In genomic region chr7:151374726-151375125, GRCh38 we compare ENCODE assay signal across 26 cellular contexts. TPM values are rescaled to one million over a fixed set of nuclear protein-coding genes. Genes with fewer than 3 reads are reported as not detected.
DNase-seq lines count a peak whose midpoint lies in the region; ATAC-seq and TF ChIP-seq lines count a peak whose summit lies in the region.
"Had no signal": no experiment of that assay in that cellular context is flagged by ENCODE, and none has a peak within 500 bp of the region (broad histone marks: within the 10 kb centered on the region; RNA-seq: fewer than 3 reads in every experiment).

No MANE protein-coding gene starts in this region.

- CTCF ChIA-PET in activated CD4-positive, alpha-beta memory T cell treated with anti-CD3 and anti-CD28 coated beads, Interleukin-2, amount 10 ng/mL, durations not matched to agents 7 days and 5 days (lab: Charles Lee), result no interaction called here

- H3K27me3 ChIP-seq in H7 (ENCODE audit: control insufficient read depth, insufficient read depth, low read length) (no peaks in the 10 kb centered on the region), neural progenitor cell (no peaks in the 10 kb centered on the region), spleen (replicated peaks in 1 of 7) (no peaks in the 10 kb centered on the region), trophoblast cell (ENCODE audit: insufficient read depth, low read length) (no peaks in the 10 kb centered on the region)
- H3K27me3 ChIP-seq: MG63 had no signal

- DNase-seq in H7 (peak; percentile 45), neural progenitor cell (ENCODE audit: low spot score) (no peak), spleen (peak; percentile 45), trophoblast cell (no peak), HuH-7.5 (ENCODE audit: low spot score) (no peak)
- no peak for DNase-seq in central memory CD8-positive, alpha-beta T cell (ENCODE audit: low spot score in 2 of 2)
- DNase-seq in activated CD4-positive, alpha-beta memory T cell treated with anti-CD3 and anti-CD28 coated beads, Interleukin-2, amount 10 ng/mL, durations not matched to agents 7 days and 5 days, result no peak
- DNase-seq: Caco-2; CD8-positive, alpha-beta T cell; DMS 273 treated with DMSO at 0.1 percent for 48 hours; DMS79 treated with DMSO at 0.1 percent for 48 hours; GOT3; HCEC 1CT; IMR-90; KG1; MG63; NCI-H1105 treated with DMSO at 0.1 percent for 48 hours; NCI-H146; NCI-H1930; NCI-H2107; NCI-H446; NCI-H524 treated with DMSO at 0.1 percent for 48 hours; NCI-H774; SIG-M5 had no signal

- intact Hi-C loops in spleen (cut with DNase I; ENCODE audit: low total_unique reads), result no loop called here

- H2AK5ac ChIP-seq in trophoblast cell (ENCODE audit: low read length), result no peak overlapping the region

- no peak overlapping the region for H4K8ac ChIP-seq in trophoblast cell (ENCODE audit: low read depth, low read length)

- peaks cover 47% of the 10 kb centered on the region for H3K36me3 Mint-ChIP-seq in central memory CD8-positive, alpha-beta T cell (ENCODE audit: insufficient read depth)
- peaks cover 13% of the 10 kb centered on the region for H3K36me3 Mint-ChIP-seq in neural progenitor cell
- peaks cover 28% of the 10 kb centered on the region for H3K36me3 Mint-ChIP-seq in activated CD4-positive, alpha-beta memory T cell treated with anti-CD3 and anti-CD28 coated beads, Interleukin-2, amount 10 ng/mL, durations not matched to agents 7 days and 5 days (ENCODE audit: low read depth)

- H3K4me1 ChIP-seq in neural progenitor cell (peaks cover 14% of the 10 kb centered on the region), spleen (peaks cover 0 to 29% (median 11%) of the 10 kb centered on the region in 6 donors), trophoblast cell (ENCODE audit: control insufficient read depth in 1 of 2, insufficient read depth in 2 of 2, low read length in 2 of 2) (no peaks in the 10 kb centered on the region)
- H3K4me1 ChIP-seq: Caco-2 had no signal

- 76 to 94% (median 83%) methylated on average over 14 to 15 of the region's 15 CpGs for WGBS in spleen, 5 donors
- WGBS in trophoblast cell (ENCODE audit: extremely low coverage, insufficient coverage, insufficient read length), result no CpG with 5 or more reads among the region's 15 CpGs

- no peaks in the 10 kb centered on the region for H3K27me3 Mint-ChIP-seq in central memory CD8-positive, alpha-beta T cell
- H3K27me3 Mint-ChIP-seq in neural progenitor cell (ENCODE audit: insufficient read depth, low read depth), result peaks cover 4% of the 10 kb centered on the region
- no peaks in the 10 kb centered on the region for H3K27me3 Mint-ChIP-seq in activated CD4-positive, alpha-beta memory T cell treated with anti-CD3 and anti-CD28 coated beads, Interleukin-2, amount 10 ng/mL, durations not matched to agents 7 days and 5 days

- no peak for TF ChIP-seq POLR2A in spleen (IDR thresholded peaks at IDR 0.05)

- no peak overlapping the region for H2BK120ac ChIP-seq in trophoblast cell (ENCODE audit: insufficient read depth, low read length, poor library complexity)

- no peak overlapping the region for H3K4me3 ChIP-seq in H7 (ENCODE audit: insufficient read depth, low read depth, low read length)
- no peak overlapping the region for H3K4me3 ChIP-seq in neural progenitor cell
- H3K4me3 ChIP-seq in spleen, result no peak overlapping the region
- no peak overlapping the region for H3K4me3 ChIP-seq in trophoblast cell (ENCODE audit: low read depth, low read length)
- H3K4me3 ChIP-seq: MG63, SK-N-MC had no signal

- POLR2A ChIA-PET in activated CD4-positive, alpha-beta memory T cell treated with anti-CD3 and anti-CD28 coated beads, Interleukin-2, amount 10 ng/mL, durations not matched to agents 7 days and 5 days (lab: Charles Lee), result interaction anchor here (1.1 kb wide), 1 partner anchor 32 kb away, joined by 3 read pairs; no protein-coding TSS in a partner anchor

- H3K27ac ChIP-seq in neural progenitor cell (no peak overlapping the region), spleen (peak overlapping the region in 4 of 8 donors; percentile 26 to 48 (median 35)), trophoblast cell (ENCODE audit: low read depth, low read length) (no peak overlapping the region)
- H3K27ac ChIP-seq: C4-2B, SK-N-MC had no signal

- H3K4ac ChIP-seq in trophoblast cell (ENCODE audit: low read depth, low read length), result no peak overlapping the region

- peaks cover 10% of the 10 kb centered on the region for H3F3A ChIP-seq in neural progenitor cell (ENCODE audit: low read depth)

- no peak overlapping the region for H3K18ac ChIP-seq in trophoblast cell (ENCODE audit: low read length)

- H4K12ac ChIP-seq in trophoblast cell (ENCODE audit: low read depth, low read length), result no peak overlapping the region

- TF ChIP-seq CTCF in neural progenitor cell (IDR thresholded peaks at IDR 0.05) (no peak), spleen (IDR thresholded peaks at IDR 0.05 in 8 of 11, conservative IDR thresholded peaks at IDR 0.05 in 3 of 11) (no peak)

- H2BK5ac ChIP-seq in trophoblast cell (ENCODE audit: low read depth, low read length, poor library complexity), result no peak overlapping the region

- H2AFZ ChIP-seq in neural progenitor cell (replicated peaks) (no peak overlapping the region), trophoblast cell (ENCODE audit: insufficient read depth, low read length, poor library complexity) (no peak overlapping the region)

- H4K20me1 ChIP-seq in neural progenitor cell (ENCODE audit: low read depth), result peaks cover 13% of the 10 kb centered on the region

- H3K4me3 Mint-ChIP-seq in central memory CD8-positive, alpha-beta T cell, result no peak overlapping the region
- peak overlapping the region; percentile 57 for H3K4me3 Mint-ChIP-seq in neural progenitor cell
- no peak overlapping the region for H3K4me3 Mint-ChIP-seq in activated CD4-positive, alpha-beta memory T cell treated with anti-CD3 and anti-CD28 coated beads, Interleukin-2, amount 10 ng/mL, durations not matched to agents 7 days and 5 days
- H3K4me3 Mint-ChIP-seq: CD8-positive, alpha-beta T cell had no signal

- H3K4me2 ChIP-seq in neural progenitor cell, result no peak overlapping the region
- no peak overlapping the region for H3K4me2 ChIP-seq in trophoblast cell (ENCODE audit: low read length)

- H3K79me2 ChIP-seq in neural progenitor cell (ENCODE audit: low read depth) (no peaks in the 10 kb centered on the region), trophoblast cell (ENCODE audit: control insufficient read depth, insufficient read depth, low read length, poor library complexity) (no peaks in the 10 kb centered on the region)

- H3K9ac ChIP-seq in neural progenitor cell (no peak overlapping the region), trophoblast cell (ENCODE audit: low read length) (no peak overlapping the region)

- no peak overlapping the region for H3K23ac ChIP-seq in trophoblast cell (ENCODE audit: low read length)

- H3K36me3 ChIP-seq in H7 (replicated peaks; ENCODE audit: control insufficient read depth, insufficient read depth, low read length), result no peaks in the 10 kb centered on the region; the same call in 1 of the 2 replicates
- no peaks in the 10 kb centered on the region for H3K36me3 ChIP-seq in neural progenitor cell
- H3K36me3 ChIP-seq in spleen, result peaks cover 2 to 100% (median 68%) of the 10 kb centered on the region in 6 donors
- peaks cover 34 to 35% of the 10 kb centered on the region in 2 experiments for H3K36me3 ChIP-seq in trophoblast cell (ENCODE audit: control insufficient read depth in 1 of 2, insufficient read depth in 2 of 2, low read length in 2 of 2)
- H3K36me3 ChIP-seq: MG63 had no signal

- peak overlapping the region; percentile 41 for H3K27ac Mint-ChIP-seq in central memory CD8-positive, alpha-beta T cell (ENCODE audit: low read depth)
- no peak overlapping the region for H3K27ac Mint-ChIP-seq in neural progenitor cell
- H3K27ac Mint-ChIP-seq in activated CD4-positive, alpha-beta memory T cell treated with anti-CD3 and anti-CD28 coated beads, Interleukin-2, amount 10 ng/mL, durations not matched to agents 7 days and 5 days, result no peak overlapping the region

- no peak for ATAC-seq in central memory CD8-positive, alpha-beta T cell (replicated peaks; ENCODE audit: extremely low read depth, poor library complexity, severe bottlenecking)
- ATAC-seq: CD8-positive, alpha-beta T cell had no signal

- H4K91ac ChIP-seq in trophoblast cell (ENCODE audit: low read depth, low read length), result no peak overlapping the region

- no peak overlapping the region for H2BK12ac ChIP-seq in trophoblast cell (ENCODE audit: low read length)

- H3K14ac ChIP-seq in trophoblast cell (ENCODE audit: low read length), result no peak overlapping the region

- H3K79me1 ChIP-seq in trophoblast cell (ENCODE audit: low read length), result no peaks in the 10 kb centered on the region

- no peaks in the 10 kb centered on the region for H3K9me3 Mint-ChIP-seq in central memory CD8-positive, alpha-beta T cell
- H3K9me3 Mint-ChIP-seq in neural progenitor cell, result no peaks in the 10 kb centered on the region
- H3K9me3 Mint-ChIP-seq in activated CD4-positive, alpha-beta memory T cell treated with anti-CD3 and anti-CD28 coated beads, Interleukin-2, amount 10 ng/mL, durations not matched to agents 7 days and 5 days, result no peaks in the 10 kb centered on the region
- H3K9me3 Mint-ChIP-seq: CD8-positive, alpha-beta T cell had no signal

- H3K9me3 ChIP-seq in neural progenitor cell (ENCODE audit: low read depth), result no peaks in the 10 kb centered on the region
- H3K9me3 ChIP-seq in spleen, result no peaks in the 10 kb centered on the region
- H3K9me3 ChIP-seq in trophoblast cell (ENCODE audit: insufficient read depth, low read depth, low read length), result no peaks in the 10 kb centered on the region
- H3K9me3 ChIP-seq: Caco-2, MG63 had no signal

- peaks cover 6% of the 10 kb centered on the region for H3K4me1 Mint-ChIP-seq in central memory CD8-positive, alpha-beta T cell
- H3K4me1 Mint-ChIP-seq in neural progenitor cell, result peaks cover 14% of the 10 kb centered on the region
- peaks cover 2% of the 10 kb centered on the region for H3K4me1 Mint-ChIP-seq in activated CD4-positive, alpha-beta memory T cell treated with anti-CD3 and anti-CD28 coated beads, Interleukin-2, amount 10 ng/mL, durations not matched to agents 7 days and 5 days

RNA-seq across cellular contexts. Expression of gene NUB1, which starts 33.1 kb away (rescaled TPM):
- total RNA-seq in H7 (2014; rRNA removed; shearing (Covaris generic)), result 22.7 and 35.3 TPM in 2 replicates
- 56.3 and 61.7 TPM in 2 replicates for total RNA-seq in neural progenitor cell (ENCODE audit: low replicate concordance)
- total RNA-seq in spleen, result 10 to 100 TPM; 60.2 to 80.9 (median 70.2) TPM
- 10 to 100 TPM; 25.2 to 48.2 (median 26.1) TPM for polyA plus RNA-seq in spleen
- polyA plus RNA-seq in trophoblast cell (2013), result 43.0 and 47.0 TPM in 2 replicates
- total RNA-seq in activated CD4-positive, alpha-beta memory T cell treated with anti-CD3 and anti-CD28 coated beads, Interleukin-2, amount 10 ng/mL, durations not matched to agents 7 days and 5 days, result 10 to 100 TPM; 62.1 to 67.3 TPM

RNA-seq across cellular contexts. Expression of gene WDR86, which starts 35.1 kb away (rescaled TPM):
- total RNA-seq in H7 (2014; rRNA removed; shearing (Covaris generic)), result 40.6 and 40.8 TPM in 2 replicates
- 15.0 and 33.0 TPM in 2 replicates for total RNA-seq in neural progenitor cell (ENCODE audit: low replicate concordance)
- total RNA-seq in spleen, result 10 to 100 TPM; 15.4 to 71.9 (median 58.1) TPM
- 10 to 100 TPM in 1 of 3 donors, 1 to 10 TPM in 2; 2.8 to 29.5 (median 8.6) TPM for polyA plus RNA-seq in spleen
- polyA plus RNA-seq in trophoblast cell (2013), result 6.0 and 7.3 TPM in 2 replicates
- 1 to 10 TPM in 1 of 2 experiments, under 1 TPM in 1; 0.50 to 1.1 TPM for total RNA-seq in activated CD4-positive, alpha-beta memory T cell treated with anti-CD3 and anti-CD28 coated beads, Interleukin-2, amount 10 ng/mL, durations not matched to agents 7 days and 5 days
- total RNA-seq: IMR-90 had no signal
- polyA plus RNA-seq: IMR-90 had no signal

Comparison
In these comparisons a context has a peak if more than half of its experiments do, and no peak if none do; other contexts are left out.
1. DNase-seq: peak in H7 (single experiment) and spleen (single experiment); none in central memory CD8-positive, alpha-beta T cell (0 of 2), neural progenitor cell (single experiment), trophoblast cell (0 of 2), HuH-7.5 (single experiment) and activated CD4-positive, alpha-beta memory T cell treated with anti-CD3 and anti-CD28 coated beads, Interleukin-2, amount 10 ng/mL, durations not matched to agents 7 days and 5 days (single experiment).